12 cellular contexts compared by ENCODE assay signal in genomic region chr17:67452681-67453554, GRCh38.
DNase-seq lines count a peak whose midpoint lies in the region; ATAC-seq and TF ChIP-seq lines count a peak whose summit lies in the region.
"Had no signal": no experiment of that assay in that cellular context is flagged by ENCODE, and none has a peak within 500 bp of the region (broad histone marks: within the 10 kb centered on the region; RNA-seq: fewer than 3 reads in every experiment).

No MANE protein-coding gene starts in this region.

- no peaks in the 10 kb centered on the region for H3K36me3 ChIP-seq in GM23338 (ENCODE audit: insufficient read depth)
- H3K36me3 ChIP-seq: cardiac muscle cell had no signal

- peaks cover 11% of the 10 kb centered on the region for H3K4me1 Mint-ChIP-seq in GM23338
- H3K4me1 Mint-ChIP-seq in WTC11: peaks cover 17% of the 10 kb centered on the region

- H3K4me3 Mint-ChIP-seq in GM23338 (no peak overlapping the region), WTC11 (no peak overlapping the region)

- H3K27ac Mint-ChIP-seq in GM23338 (no peak overlapping the region; the same call in 1 of the 2 replicates), WTC11 (peak overlapping the region; percentile 82)

- CTCF ChIA-PET in GM10248 (lab: Yijun Ruan, JAX): interaction anchor here (0.9 to 6.0 kb wide), 6 partner anchors 9 to 175 kb away, joined by 3 to 32 read pairs (median 3); no protein-coding TSS in a partner anchor
- CTCF ChIA-PET in WTC11 (lab: Charles Lee): no interaction called here

- peaks cover 10% of the 10 kb centered on the region for H3K9me3 Mint-ChIP-seq in GM23338
- H3K9me3 Mint-ChIP-seq in WTC11: peaks cover 10% of the 10 kb centered on the region

- peak; percentile 34 for DNase-seq in GM10248 (ENCODE audit: extremely low spot score)
- DNase-seq in GM23338 (ENCODE audit: low spot score): no peak
- no peak for DNase-seq in WTC11 (ENCODE audit: low spot score)
- DNase-seq in mesenteric fat pad (ENCODE audit: low spot score): peak; percentile 33
- no peak for DNase-seq in cardiac septum (ENCODE audit: low spot score)
- no peak for DNase-seq in omental fat pad (ENCODE audit: low spot score)
- DNase-seq in AG20443 (ENCODE audit: low spot score): no peak
- DNase-seq in pons (ENCODE audit: low spot score): no peak
- DNase-seq: activated CD4-positive, alpha-beta T cell treated with anti-CD3 and anti-CD28 coated beads, Interleukin-2, amount 50 U/mL, for 1 hour; DMS79 treated with DMSO at 0.1 percent for 48 hours; mesenchymal stem cell had no signal

- TF ChIP-seq CTCF in GM10248 (IDR thresholded peaks at IDR 0.05; ENCODE audit: control extremely low read depth, extremely low read depth, low read depth, missing control alignments) (no peak), GM23338 (conservative IDR thresholded peaks at IDR 0.05; ENCODE audit: low read depth in 2 of 2) (no peak), WTC11 (IDR thresholded peaks at IDR 0.05) (no peak), omental fat pad (IDR thresholded peaks at IDR 0.05) (no peak)

- H3K36me3 Mint-ChIP-seq in GM23338 (ENCODE audit: low read depth) (peaks cover 9% of the 10 kb centered on the region), WTC11 (peaks cover 1% of the 10 kb centered on the region)

- intact Hi-C loops in cardiac septum (cut with DNase I): no loop called here

- H3K79me2 ChIP-seq in GM23338 (replicated peaks; ENCODE audit: insufficient read depth): peaks cover 99% of the 10 kb centered on the region

- H3K27me3 ChIP-seq in GM23338 (ENCODE audit: insufficient read depth): no peaks in the 10 kb centered on the region
- H3K27me3 ChIP-seq: cardiac muscle cell had no signal

- H3K4me3 ChIP-seq in GM23338: no peak overlapping the region
- H3K4me3 ChIP-seq: cardiac muscle cell had no signal

- peak overlapping the region; percentile 74 for H3K27ac ChIP-seq in GM23338 (ENCODE audit: low read depth)
- H3K27ac ChIP-seq: cardiac muscle cell had no signal

- peaks cover 9% of the 10 kb centered on the region for H3K4me1 ChIP-seq in GM23338 (ENCODE audit: insufficient read depth)

- peaks cover 4% of the 10 kb centered on the region for H3K27me3 Mint-ChIP-seq in GM23338 (ENCODE audit: insufficient read depth, low read depth, poor library complexity)
- H3K27me3 Mint-ChIP-seq in WTC11 (ENCODE audit: low read depth): no peaks in the 10 kb centered on the region

- no peaks in the 10 kb centered on the region for H3F3A ChIP-seq in GM23338 (replicated peaks; ENCODE audit: low read depth)

- H3K4me2 ChIP-seq in GM23338: 0 out of 2 replicates have a peak overlapping the region, but pooled peaks have one; percentile 2

- no peaks in the 10 kb centered on the region for H3K9me2 ChIP-seq in GM23338 (ENCODE audit: insufficient read depth)

- H2AFZ ChIP-seq in GM23338: no peak overlapping the region

- no peaks in the 10 kb centered on the region; the same call in 1 of the 2 replicates for H4K20me1 ChIP-seq in GM23338 (replicated peaks; ENCODE audit: insufficient read depth)

- POLR2A ChIA-PET in GM10248 (lab: Yijun Ruan, JAX): no interaction called here
- POLR2A ChIA-PET in WTC11 (lab: Charles Lee): no interaction called here

- no peak for ATAC-seq in GM23338
- ATAC-seq in WTC11: no peak
- ATAC-seq in omental fat pad (ENCODE audit: low FRiP score): no peak

TF ChIP-seq in GM23338, 12 proteins besides CTCF, POLR2A, EP300 and RAD21 (continues in another document):
- TF ChIP-seq ZNF331 (CRISPR knock-in tag; IDR thresholded peaks at IDR 0.05; ENCODE audit: low read depth) (no peak), POLR2AphosphoS5 (IDR thresholded peaks at IDR 0.05; ENCODE audit: low read depth) (no peak)

TF ChIP-seq in WTC11, 78 proteins besides CTCF, POLR2A, EP300 and RAD21 (continues in another document):
- TF ChIP-seq NR3C1 (CRISPR knock-in tag; conservative IDR thresholded peaks at IDR 0.05; ENCODE audit: low read depth): no peak
- no peak for TF ChIP-seq ATF6 (CRISPR knock-in tag; IDR thresholded peaks at IDR 0.05)
- no peak for TF ChIP-seq ARID4B (CRISPR knock-in tag; IDR thresholded peaks at IDR 0.05; ENCODE audit: borderline replicate concordance)
- TF ChIP-seq ZNF425 (CRISPR knock-in tag; conservative IDR thresholded peaks at IDR 0.05): no peak
- no peak for TF ChIP-seq NR2C2 (CRISPR knock-in tag; IDR thresholded peaks at IDR 0.05)
- no peak for TF ChIP-seq SOX15 (CRISPR knock-in tag; IDR thresholded peaks at IDR 0.05)
- TF ChIP-seq ZNF396 (CRISPR knock-in tag; IDR thresholded peaks at IDR 0.05; ENCODE audit: borderline replicate concordance): no peak
- TF ChIP-seq ZNF263 (CRISPR knock-in tag; IDR thresholded peaks at IDR 0.05; ENCODE audit: low read depth): no peak
- no peak for TF ChIP-seq ELF4 (CRISPR knock-in tag; IDR thresholded peaks at IDR 0.05; ENCODE audit: low read depth)
- TF ChIP-seq FOXP1 (CRISPR knock-in tag; IDR thresholded peaks at IDR 0.05; ENCODE audit: borderline replicate concordance): no peak

Comparison
In these comparisons a context has a peak if more than half of its experiments do, and no peak if none do; other contexts are left out.
1. DNase-seq: peak in GM10248 (single experiment) and mesenteric fat pad (single experiment); none in GM23338 (single experiment), WTC11 (single experiment), cardiac septum (single experiment), omental fat pad (single experiment), AG20443 (single experiment) and pons (single experiment).